ENCODE assay signal across 15 cellular contexts in genomic region chr7:135856356-135857144, GRCh38.
DNase-seq lines count a peak whose midpoint lies in the region; TF ChIP-seq lines count a peak whose summit lies in the region.
"Had no signal": no experiment of that assay in that cellular context is flagged by ENCODE, and none has a peak within 500 bp of the region (broad histone marks: within the 10 kb centered on the region; RNA-seq: fewer than 3 reads in every experiment).

No MANE protein-coding gene starts in this region.

- H3K4me3 Mint-ChIP-seq in HFFc6: peak overlapping the region; percentile 21; the same call in 1 of the 2 replicates
- H3K4me3 Mint-ChIP-seq: activated T-helper 1 cell treated with anti-CD3 and anti-CD28 coated beads, Interleukin-12 subunit alpha, Interleukin-12 subunit beta, Interleukin-2, Interleukin-4 antibody, amounts not matched to agents 30 ng/mL and 10 ng/mL and 1 ng/mL, durations not matched to agents 14 hours and 24 hours and 36 hours; CD4-positive, CD25-positive, alpha-beta regulatory T cell had no signal

- H3K36me3 ChIP-seq in adipocyte (ENCODE audit: control insufficient read depth, insufficient read depth, low read length, severe bottlenecking): no peaks in the 10 kb centered on the region
- H3K36me3 ChIP-seq: Peyer's patch had no signal

- TF ChIP-seq POLR2A in erythroblast (IDR thresholded peaks at IDR 0.05; ENCODE audit: low read length): no peak

- peaks cover 6% of the 10 kb centered on the region for H3K9me3 ChIP-seq in adipocyte (ENCODE audit: control insufficient read depth, low read length)
- H3K9me3 ChIP-seq: Peyer's patch had no signal

- H3K27me3 ChIP-seq in adipocyte (replicated peaks; ENCODE audit: control insufficient read depth, insufficient read depth, low read length): no peaks in the 10 kb centered on the region
- H3K27me3 ChIP-seq: Peyer's patch had no signal

- peaks cover 37% of the 10 kb centered on the region for H3K4me1 Mint-ChIP-seq in HFFc6 (ENCODE audit: low read depth)

- H3K4me3 ChIP-seq in adipocyte (ENCODE audit: low read length) (no peak overlapping the region), fibroblast of pulmonary artery (replicated peaks; ENCODE audit: low read depth, low read length) (no peak overlapping the region)
- H3K4me3 ChIP-seq: Peyer's patch had no signal

- H3K9ac ChIP-seq in adipocyte (ENCODE audit: low read length): no peak overlapping the region

- no peaks in the 10 kb centered on the region for H3K36me3 Mint-ChIP-seq in HFFc6 (ENCODE audit: low read depth)
- H3K36me3 Mint-ChIP-seq: CD4-positive, CD25-positive, alpha-beta regulatory T cell had no signal

- no peaks in the 10 kb centered on the region; the same call in 1 of the 2 replicates for H3K9me3 Mint-ChIP-seq in HFFc6
- H3K9me3 Mint-ChIP-seq: activated T-helper 1 cell treated with anti-CD3 and anti-CD28 coated beads, Interleukin-12 subunit alpha, Interleukin-12 subunit beta, Interleukin-2, Interleukin-4 antibody, amounts not matched to agents 30 ng/mL and 10 ng/mL and 1 ng/mL, durations not matched to agents 14 hours and 24 hours and 36 hours had no signal

- DNase-seq in HFFc6 (peak; percentile 62), adipocyte (ENCODE audit: low read depth) (peak; percentile 21), fibroblast of pulmonary artery (ENCODE audit: low read depth) (peak; percentile 57), stromal cell of bone marrow (ENCODE audit: low read depth) (peak; percentile 79), midbrain (lab: John Stamatoyannopoulos, UW) (no peak), erythroblast (lab: John Stamatoyannopoulos, UW) (no peak)
- DNase-seq in activated CD4-positive, alpha-beta T cell treated with anti-CD3 and anti-CD28 coated beads, Interleukin-2, amount 50 U/mL, for 4 hours: no peak
- DNase-seq: amniotic stem cell; kidney; NCI-H1694; NCI-H526; Peyer's patch; stimulated activated CD4-positive, alpha-beta T cell treated with anti-CD3 and anti-CD28 coated beads, Interleukin-4, amount 100 ng/mL, for 1 hour had no signal

- peak overlapping the region; percentile 46; the same call in 1 of the 2 replicates for H3K27ac Mint-ChIP-seq in HFFc6
- H3K27ac Mint-ChIP-seq: activated T-helper 1 cell treated with anti-CD3 and anti-CD28 coated beads, Interleukin-12 subunit alpha, Interleukin-12 subunit beta, Interleukin-2, Interleukin-4 antibody, amounts not matched to agents 30 ng/mL and 10 ng/mL and 1 ng/mL, durations not matched to agents 14 hours and 24 hours and 36 hours; CD4-positive, CD25-positive, alpha-beta regulatory T cell had no signal

- peaks cover 14% of the 10 kb centered on the region for H3K4me1 ChIP-seq in adipocyte (ENCODE audit: control insufficient read depth, insufficient read depth, low read length)
- H3K4me1 ChIP-seq: Peyer's patch had no signal

- TF ChIP-seq CTCF in HFFc6 (IDR thresholded peaks at IDR 0.05) (no peak), fibroblast of pulmonary artery (IDR thresholded peaks at IDR 0.05; ENCODE audit: low read length, missing control alignments) (no peak)

- H3K27me3 Mint-ChIP-seq in HFFc6 (ENCODE audit: insufficient read depth): peaks cover 5% of the 10 kb centered on the region; the same call in 1 of the 2 replicates

Comparison
In these comparisons a context has a peak if more than half of its experiments do, and no peak if none do; other contexts are left out.
1. DNase-seq: peak in HFFc6 (single experiment), adipocyte (single experiment), fibroblast of pulmonary artery (single experiment) and stromal cell of bone marrow (single experiment); none in midbrain (single experiment), activated CD4-positive, alpha-beta T cell treated with anti-CD3 and anti-CD28 coated beads, Interleukin-2, amount 50 U/mL, for 4 hours (0 of 2) and erythroblast (0 of 2).